19 cellular contexts compared by ENCODE assay signal in genomic region chr9:91485006-91485405, GRCh38.
"Had no signal": no experiment of that assay in that cellular context is flagged by ENCODE, and none has a peak within 500 bp of the region (broad histone marks: within the 10 kb centered on the region; RNA-seq: fewer than 3 reads in every experiment).

No MANE protein-coding gene starts in this region.

- H3K4me1 ChIP-seq: lower lobe of right lung, prostate gland, upper lobe of right lung had no signal

- H3K36me3 ChIP-seq: lower lobe of right lung, neutrophil, prostate gland, right atrium auricular region, thoracic aorta, tibial nerve, upper lobe of right lung, vagina had no signal

- H3K4me3 Mint-ChIP-seq: naive thymus-derived CD8-positive, alpha-beta T cell; neural crest cell; stimulated activated memory B cell treated with anti-CD40 and anti-IgM and Interleukin-4, amounts not matched to agents 10 μg/mL and 1 μg/mL and 100 μg/mL, for 72 hours had no signal

- H3K9me3 Mint-ChIP-seq: naive thymus-derived CD8-positive, alpha-beta T cell; neural crest cell had no signal

- H3K27ac ChIP-seq: dorsolateral prefrontal cortex, lower lobe of right lung, neutrophil, prostate gland, upper lobe of right lung, vagina had no signal

- H3K27ac Mint-ChIP-seq: naive thymus-derived CD8-positive, alpha-beta T cell; stimulated activated memory B cell treated with anti-CD40 and anti-IgM and Interleukin-4, amounts not matched to agents 10 μg/mL and 1 μg/mL and 100 μg/mL, for 72 hours had no signal

- ATAC-seq: left ventricle myocardium superior; lower lobe of right lung; naive thymus-derived CD8-positive, alpha-beta T cell; sciatic nerve; stimulated activated memory B cell treated with anti-CD40 and anti-IgM and Interleukin-4, amounts not matched to agents 10 μg/mL and 1 μg/mL and 100 μg/mL, for 72 hours; stimulated activated naive CD8-positive, alpha-beta T cell treated with anti-CD3 and anti-CD28 coated beads, Interleukin-15, Interleukin-2, amounts not matched to agents 100 U/mL and 50 U/mL, for 24 hours; upper lobe of right lung had no signal

- DNase-seq: dorsolateral prefrontal cortex; effector CD4-positive, alpha-beta T cell; head of caudate nucleus; left ventricle myocardium superior; lower lobe of right lung; naive thymus-derived CD8-positive, alpha-beta T cell; stimulated activated CD4-positive, alpha-beta T cell treated with anti-CD3 and anti-CD28 coated beads, Interleukin-2, amount 100 ng/mL, for 24 hours; stimulated activated CD4-positive, alpha-beta T cell treated with anti-CD3 and anti-CD28 coated beads, Interleukin-4, amount 100 ng/mL, for 24 hours; stimulated activated naive CD8-positive, alpha-beta T cell treated with anti-CD3 and anti-CD28 coated beads, Interleukin-15, Interleukin-2, amounts not matched to agents 100 U/mL and 50 U/mL, for 24 hours; upper lobe of right lung had no signal

- H3K4me3 ChIP-seq: dorsolateral prefrontal cortex, lower lobe of right lung, prostate gland, right atrium auricular region, thoracic aorta, tibial nerve, upper lobe of right lung, vagina had no signal

- H3K9me3 ChIP-seq: lower lobe of right lung, neutrophil, prostate gland, right atrium auricular region, thoracic aorta, tibial nerve, upper lobe of right lung, vagina had no signal

- H3K4me1 Mint-ChIP-seq: neural crest cell; stimulated activated memory B cell treated with anti-CD40 and anti-IgM and Interleukin-4, amounts not matched to agents 10 μg/mL and 1 μg/mL and 100 μg/mL, for 72 hours had no signal

- H3K36me3 Mint-ChIP-seq: naive thymus-derived CD8-positive, alpha-beta T cell; stimulated activated memory B cell treated with anti-CD40 and anti-IgM and Interleukin-4, amounts not matched to agents 10 μg/mL and 1 μg/mL and 100 μg/mL, for 72 hours had no signal

- H3K27me3 ChIP-seq: right atrium auricular region, tibial nerve, upper lobe of right lung, vagina had no signal
